Comparison of ENCODE assay signal across 12 cellular contexts in genomic region chr1:182193908-182194550, GRCh38.
DNase-seq lines count a peak whose midpoint lies in the region; ATAC-seq and TF ChIP-seq lines count a peak whose summit lies in the region.
"Had no signal": no experiment of that assay in that cellular context is flagged by ENCODE, and none has a peak within 500 bp of the region (broad histone marks: within the 10 kb centered on the region; RNA-seq: fewer than 3 reads in every experiment).

No MANE protein-coding gene starts in this region.

- H3K9me3 ChIP-seq in adipocyte (ENCODE audit: control insufficient read depth, low read length) (no peaks in the 10 kb centered on the region), right cardiac atrium (ENCODE audit: control insufficient read depth, low read length) (no peaks in the 10 kb centered on the region), upper lobe of left lung (no peaks in the 10 kb centered on the region)

- H3K27ac Mint-ChIP-seq in osteocyte (ENCODE audit: unreplicated experiment) = no peak overlapping the region
- H3K27ac Mint-ChIP-seq in activated T-cell treated with anti-CD3 and anti-CD28 coated beads, Interleukin-2, amount 50 U/mL, for 24 hours = no peak overlapping the region
- H3K27ac Mint-ChIP-seq: activated CD8-positive, alpha-beta T cell treated with anti-CD3 and anti-CD28 coated beads for 36 hours; dendritic cell treated with granulocyte-macrophage colony-stimulating factor and Interleukin-4, amounts not matched to agents 40 ng/mL and 50 ng/mL, for 4 days had no signal

- intact Hi-C loops in right cardiac atrium (cut with DNase I) = loop anchor here in 1 of 4 donors (10.0 kb wide), 1 partner anchor 49 kb away; no protein-coding TSS in a partner anchor

- no peaks in the 10 kb centered on the region for H3K27me3 ChIP-seq in adipocyte (replicated peaks; ENCODE audit: control insufficient read depth, insufficient read depth, low read length)
- H3K27me3 ChIP-seq in right cardiac atrium (ENCODE audit: control insufficient read depth, insufficient read depth) = no peaks in the 10 kb centered on the region
- no peaks in the 10 kb centered on the region for H3K27me3 ChIP-seq in upper lobe of left lung

- no peaks in the 10 kb centered on the region for H3K36me3 Mint-ChIP-seq in osteocyte (ENCODE audit: unreplicated experiment)
- no peaks in the 10 kb centered on the region for H3K36me3 Mint-ChIP-seq in activated T-cell treated with anti-CD3 and anti-CD28 coated beads, Interleukin-2, amount 50 U/mL, for 24 hours (ENCODE audit: low read depth)

- TF ChIP-seq CTCF in upper lobe of left lung (IDR thresholded peaks at IDR 0.05) (no peak), osteocyte (IDR thresholded peaks at IDR 0.05) (no peak)

- no peak overlapping the region for H3K9ac ChIP-seq in adipocyte (ENCODE audit: low read length)

- no peaks in the 10 kb centered on the region for H3K9me3 Mint-ChIP-seq in osteocyte (ENCODE audit: unreplicated experiment)
- no peaks in the 10 kb centered on the region for H3K9me3 Mint-ChIP-seq in activated T-cell treated with anti-CD3 and anti-CD28 coated beads, Interleukin-2, amount 50 U/mL, for 24 hours
- H3K9me3 Mint-ChIP-seq: activated CD8-positive, alpha-beta T cell treated with anti-CD3 and anti-CD28 coated beads for 36 hours; dendritic cell treated with granulocyte-macrophage colony-stimulating factor and Interleukin-4, amounts not matched to agents 40 ng/mL and 50 ng/mL, for 4 days had no signal

- peaks cover 3% of the 10 kb centered on the region for H3K27me3 Mint-ChIP-seq in osteocyte (ENCODE audit: unreplicated experiment)
- H3K27me3 Mint-ChIP-seq in activated T-cell treated with anti-CD3 and anti-CD28 coated beads, Interleukin-2, amount 50 U/mL, for 24 hours = peaks cover 6% of the 10 kb centered on the region
- H3K27me3 Mint-ChIP-seq: activated CD8-positive, alpha-beta T cell treated with anti-CD3 and anti-CD28 coated beads for 36 hours; dendritic cell treated with granulocyte-macrophage colony-stimulating factor and Interleukin-4, amounts not matched to agents 40 ng/mL and 50 ng/mL, for 4 days had no signal

- peaks cover 64% of the 10 kb centered on the region for H3K4me1 ChIP-seq in adipocyte (ENCODE audit: control insufficient read depth, insufficient read depth, low read length)
- H3K4me1 ChIP-seq in right cardiac atrium (ENCODE audit: control insufficient read depth, insufficient read depth, low read length) = peaks cover 8% of the 10 kb centered on the region
- H3K4me1 ChIP-seq in upper lobe of left lung = peaks cover 14 to 29% (median 21%) of the 10 kb centered on the region in 4 donors

- peak in 2 of 4 donors; percentile 25 to 45 for TF ChIP-seq EP300 in upper lobe of left lung (IDR thresholded peaks at IDR 0.05)

- H3K4me3 Mint-ChIP-seq in osteocyte (ENCODE audit: unreplicated experiment) = no peak overlapping the region
- no peak overlapping the region for H3K4me3 Mint-ChIP-seq in activated T-cell treated with anti-CD3 and anti-CD28 coated beads, Interleukin-2, amount 50 U/mL, for 24 hours
- H3K4me3 Mint-ChIP-seq: activated CD8-positive, alpha-beta T cell treated with anti-CD3 and anti-CD28 coated beads for 36 hours; dendritic cell treated with granulocyte-macrophage colony-stimulating factor and Interleukin-4, amounts not matched to agents 40 ng/mL and 50 ng/mL, for 4 days had no signal

- 81% methylated on average over 4 of the region's 4 CpGs for WGBS in right cardiac atrium
- WGBS in upper lobe of left lung, 2 donors = 68 to 74% methylated on average over 4 of the region's 4 CpGs

- peak; percentile 59 to 67 for ATAC-seq in right cardiac atrium
- peak in 1 of 2 donors; percentile 89 for ATAC-seq in upper lobe of left lung (ENCODE audit: low FRiP score in 2 of 2)
- ATAC-seq: activated CD8-positive, alpha-beta T cell treated with anti-CD3 and anti-CD28 coated beads for 36 hours had no signal

- H3K4me3 ChIP-seq in adipocyte (ENCODE audit: low read length) (no peak overlapping the region), right cardiac atrium (ENCODE audit: low read length) (no peak overlapping the region), upper lobe of left lung (no peak overlapping the region)

- DNase-seq in NCI-H2171 treated with DMSO at 0.1 percent for 48 hours (lab: John Stamatoyannopoulos, UW) (peak; percentile 49), NCI-H2171 (lab: John Stamatoyannopoulos, UW) (no peak), adipocyte (ENCODE audit: low read depth) (peak; percentile 93), right cardiac atrium (peak; percentile 31 to 66 (median 55)), upper lobe of left lung (peak in 1 of 2 donors; percentile 65), foreskin melanocyte (no peak), osteocyte (ENCODE audit: extremely low spot score, unreplicated experiment) (no peak)
- no peak for DNase-seq in activated T-cell treated with anti-CD3 and anti-CD28 coated beads, Interleukin-2, amount 50 U/mL, for 24 hours
- DNase-seq: activated CD8-positive, alpha-beta T cell treated with anti-CD3 and anti-CD28 coated beads for 36 hours; activated naive CD4-positive, alpha-beta T cell treated with Interleukin-2 at 50 U/mL for 16 hours; DMS79 treated with DMSO at 0.1 percent for 48 hours had no signal

- peaks cover 7% of the 10 kb centered on the region for H3K4me1 Mint-ChIP-seq in osteocyte (ENCODE audit: unreplicated experiment)
- H3K4me1 Mint-ChIP-seq in activated T-cell treated with anti-CD3 and anti-CD28 coated beads, Interleukin-2, amount 50 U/mL, for 24 hours (ENCODE audit: low read depth) = peaks cover 6% of the 10 kb centered on the region

- H3K36me3 ChIP-seq in adipocyte (ENCODE audit: control insufficient read depth, insufficient read depth, low read length, severe bottlenecking) (no peaks in the 10 kb centered on the region), upper lobe of left lung (no peaks in the 10 kb centered on the region)

- peak in 1 of 4 donors; percentile 29 for TF ChIP-seq POLR2A in upper lobe of left lung (IDR thresholded peaks at IDR 0.05)

- peak overlapping the region; percentile 57 for H3K27ac ChIP-seq in right cardiac atrium (ENCODE audit: low read length)
- peak overlapping the region in 3 of 4 donors; percentile 33 to 58 (median 55) for H3K27ac ChIP-seq in upper lobe of left lung

Comparison
In these comparisons a context has a peak if more than half of its experiments do, and no peak if none do; other contexts are left out.
1. DNase-seq: peak in NCI-H2171 treated with DMSO at 0.1 percent for 48 hours (single experiment), adipocyte (single experiment) and right cardiac atrium (3 of 3); none in NCI-H2171 (single experiment), foreskin melanocyte (single experiment), osteocyte (single experiment) and activated T-cell treated with anti-CD3 and anti-CD28 coated beads, Interleukin-2, amount 50 U/mL, for 24 hours (single experiment).